In genomic region chr2:216108967-216109921, GRCh38 we compare ENCODE assay signal across 8 cellular contexts. TPM values are rescaled to one million over a fixed set of nuclear protein-coding genes. Genes with fewer than 3 reads are reported as not detected.
A peak's percentile ranks its signal among the peaks of the same experiment; 100 is the strongest.
DNase-seq lines count a peak whose midpoint lies in the region; ATAC-seq, FAIRE-seq and TF ChIP-seq lines count a peak whose summit lies in the region.

XRCC5 (plus strand) TSS chr2:216109348; CDS start chr2:216109437, 89 bp downstream.

- CTCF ChIA-PET in AG04450 (lab: Charles Lee): interaction anchor here (0.7 to 2.5 kb wide), 16 partner anchors 8 to 388 kb away, joined by 3 to 13 read pairs (median 4); no protein-coding TSS in a partner anchor
- CTCF ChIA-PET in WTC11 (lab: Charles Lee): interaction anchor here (0.7 to 3.0 kb wide), 8 partner anchors 26 to 159 kb away, joined by 3 to 22 read pairs (median 4); partner anchors contain the start of genes PECR and TMEM169

- no peaks in the 10 kb centered on the region for H3K9me3 ChIP-seq in AG04450 (ENCODE audit: control insufficient read depth, insufficient read depth, low read length)
- no peaks in the 10 kb centered on the region for H3K9me3 ChIP-seq in iPS-20b (ENCODE audit: insufficient read depth, low read depth, low read length)

- H3K27me3 Mint-ChIP-seq in WTC11 (ENCODE audit: low read depth): no peaks in the 10 kb centered on the region; the same call in 1 of the 2 replicates

- H3K4me1 Mint-ChIP-seq in WTC11: peaks cover 49% of the 10 kb centered on the region

- peak within 1 kb of the TSS; percentile 100 for H3K9ac ChIP-seq in iPS-20b (ENCODE audit: low read depth, low read length)

- H3K9me3 Mint-ChIP-seq in WTC11: no peaks in the 10 kb centered on the region

- no peak for FAIRE-seq in bronchial epithelial cell (lab: Jason Lieb, UNC)

- peaks cover 15% of the 10 kb centered on the region for H3K36me3 ChIP-seq in bronchial epithelial cell (ENCODE audit: control insufficient read depth, insufficient read depth, low read length)
- peaks cover 47% of the 10 kb centered on the region for H3K36me3 ChIP-seq in iPS-20b (ENCODE audit: insufficient read depth, low read depth, low read length)

- H3K36me3 Mint-ChIP-seq in WTC11: peaks cover 46% of the 10 kb centered on the region

- TF ChIP-seq CTCF in AG04450 (IDR thresholded peaks at IDR 0.05; ENCODE audit: low read depth, low read length): no peak
- no peak for TF ChIP-seq CTCF in WTC11 (IDR thresholded peaks at IDR 0.05)
- TF ChIP-seq CTCF in bronchial epithelial cell (IDR thresholded peaks at IDR 0.05; ENCODE audit: insufficient read depth, low read length, severe bottlenecking): no peak

- peak within 1 kb of the TSS; percentile 89 for H3K27ac ChIP-seq in AG04450 (ENCODE audit: low read depth, low read length)
- H3K27ac ChIP-seq in iPS-20b (ENCODE audit: low read length): peak within 1 kb of the TSS; percentile 78
- peak within 1 kb of the TSS; percentile 50 to 98 (median 93) for H3K27ac ChIP-seq in skin epidermis

- H3K27me3 ChIP-seq in AG04450 (ENCODE audit: control insufficient read depth, insufficient read depth, low read length) (no peaks in the 10 kb centered on the region), bronchial epithelial cell (ENCODE audit: control insufficient read depth, insufficient read depth, low read length) (no peaks in the 10 kb centered on the region), iPS-20b (ENCODE audit: insufficient read depth, low read length) (no peaks in the 10 kb centered on the region)

- peaks cover 11% of the 10 kb centered on the region; the same call in 1 of the 2 replicates for H3K4me1 ChIP-seq in iPS-20b (ENCODE audit: insufficient read depth, low read length)

- peak; percentile 96 for DNase-seq in AG04450 (ENCODE audit: low read depth, low spot score)
- peak; percentile 98 for DNase-seq in NCI-H345 (lab: John Stamatoyannopoulos, UW)
- peak; percentile 97 for DNase-seq in WTC11 (ENCODE audit: low spot score)
- DNase-seq in bronchial epithelial cell (ENCODE audit: low read depth): peak; percentile 94

- ATAC-seq in GM19023 (IDR thresholded peaks at IDR 0.05; ENCODE audit: unreplicated experiment) (peak; percentile 49), HG03196 (IDR thresholded peaks at IDR 0.05; ENCODE audit: unreplicated experiment) (peak; percentile 60), WTC11 (peak; percentile 71)

- POLR2A ChIA-PET in AG04450 (lab: Yijun Ruan, JAX) (interaction anchor here (1.2 kb wide), 1 partner anchor 28 kb away, joined by 6 read pairs; the partner anchor contains the start of genes PECR and TMEM169), WTC11 (lab: Charles Lee) (interaction anchor here (3.5 kb wide), 1 partner anchor 27 kb away, joined by 46 read pairs; the partner anchor contains the start of genes PECR and TMEM169)

- H3K4me3 ChIP-seq in AG04450 (ENCODE audit: low read depth, low read length) (peak within 1 kb of the TSS; percentile 97), bronchial epithelial cell (ENCODE audit: low read depth, low read length) (peak within 1 kb of the TSS; percentile 89), iPS-20b (ENCODE audit: low read length) (peak within 1 kb of the TSS; percentile 99), skin epidermis (peak within 1 kb of the TSS; percentile 46 to 99 (median 83))

- H3K27ac Mint-ChIP-seq in WTC11: peak within 1 kb of the TSS; percentile 99

- H3K4me3 Mint-ChIP-seq in WTC11: peak within 1 kb of the TSS; percentile 100

TF ChIP-seq in WTC11, 78 proteins besides CTCF, POLR2A, EP300 and RAD21 (continues in another document):
- no peak for TF ChIP-seq ATF1 (CRISPR knock-in tag; IDR thresholded peaks at IDR 0.05)
- TF ChIP-seq TEAD4 (CRISPR knock-in tag; IDR thresholded peaks at IDR 0.05): no peak
- TF ChIP-seq, protein P1, sequence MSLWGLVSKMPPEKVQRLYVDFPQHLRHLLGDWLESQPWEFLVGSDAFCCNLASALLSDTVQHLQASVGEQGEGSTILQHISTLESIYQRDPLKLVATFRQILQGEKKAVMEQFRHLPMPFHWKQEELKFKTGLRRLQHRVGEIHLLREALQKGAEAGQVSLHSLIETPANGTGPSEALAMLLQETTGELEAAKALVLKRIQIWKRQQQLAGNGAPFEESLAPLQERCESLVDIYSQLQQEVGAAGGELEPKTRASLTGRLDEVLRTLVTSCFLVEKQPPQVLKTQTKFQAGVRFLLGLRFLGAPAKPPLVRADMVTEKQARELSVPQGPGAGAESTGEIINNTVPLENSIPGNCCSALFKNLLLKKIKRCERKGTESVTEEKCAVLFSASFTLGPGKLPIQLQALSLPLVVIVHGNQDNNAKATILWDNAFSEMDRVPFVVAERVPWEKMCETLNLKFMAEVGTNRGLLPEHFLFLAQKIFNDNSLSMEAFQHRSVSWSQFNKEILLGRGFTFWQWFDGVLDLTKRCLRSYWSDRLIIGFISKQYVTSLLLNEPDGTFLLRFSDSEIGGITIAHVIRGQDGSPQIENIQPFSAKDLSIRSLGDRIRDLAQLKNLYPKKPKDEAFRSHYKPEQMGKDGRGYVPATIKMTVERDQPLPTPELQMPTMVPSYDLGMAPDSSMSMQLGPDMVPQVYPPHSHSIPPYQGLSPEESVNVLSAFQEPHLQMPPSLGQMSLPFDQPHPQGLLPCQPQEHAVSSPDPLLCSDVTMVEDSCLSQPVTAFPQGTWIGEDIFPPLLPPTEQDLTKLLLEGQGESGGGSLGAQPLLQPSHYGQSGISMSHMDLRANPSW (CRISPR knock-in tag; conservative IDR thresholded peaks at IDR 0.05; ENCODE audit: low read depth): no peak
- no peak for TF ChIP-seq SOX15 (CRISPR knock-in tag; IDR thresholded peaks at IDR 0.05)
- no peak for TF ChIP-seq ZBTB21 (CRISPR knock-in tag; IDR thresholded peaks at IDR 0.05; ENCODE audit: borderline replicate concordance)
- TF ChIP-seq, protein P2, sequence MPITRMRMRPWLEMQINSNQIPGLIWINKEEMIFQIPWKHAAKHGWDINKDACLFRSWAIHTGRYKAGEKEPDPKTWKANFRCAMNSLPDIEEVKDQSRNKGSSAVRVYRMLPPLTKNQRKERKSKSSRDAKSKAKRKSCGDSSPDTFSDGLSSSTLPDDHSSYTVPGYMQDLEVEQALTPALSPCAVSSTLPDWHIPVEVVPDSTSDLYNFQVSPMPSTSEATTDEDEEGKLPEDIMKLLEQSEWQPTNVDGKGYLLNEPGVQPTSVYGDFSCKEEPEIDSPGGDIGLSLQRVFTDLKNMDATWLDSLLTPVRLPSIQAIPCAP (CRISPR knock-in tag; IDR thresholded peaks at IDR 0.05): peak; percentile 78
- no peak for TF ChIP-seq ATF2 (CRISPR knock-in tag; IDR thresholded peaks at IDR 0.05; ENCODE audit: borderline replicate concordance, low read depth)
- TF ChIP-seq SP1 (CRISPR knock-in tag; conservative IDR thresholded peaks at IDR 0.05): peak; percentile 74
- TF ChIP-seq, protein P3, sequence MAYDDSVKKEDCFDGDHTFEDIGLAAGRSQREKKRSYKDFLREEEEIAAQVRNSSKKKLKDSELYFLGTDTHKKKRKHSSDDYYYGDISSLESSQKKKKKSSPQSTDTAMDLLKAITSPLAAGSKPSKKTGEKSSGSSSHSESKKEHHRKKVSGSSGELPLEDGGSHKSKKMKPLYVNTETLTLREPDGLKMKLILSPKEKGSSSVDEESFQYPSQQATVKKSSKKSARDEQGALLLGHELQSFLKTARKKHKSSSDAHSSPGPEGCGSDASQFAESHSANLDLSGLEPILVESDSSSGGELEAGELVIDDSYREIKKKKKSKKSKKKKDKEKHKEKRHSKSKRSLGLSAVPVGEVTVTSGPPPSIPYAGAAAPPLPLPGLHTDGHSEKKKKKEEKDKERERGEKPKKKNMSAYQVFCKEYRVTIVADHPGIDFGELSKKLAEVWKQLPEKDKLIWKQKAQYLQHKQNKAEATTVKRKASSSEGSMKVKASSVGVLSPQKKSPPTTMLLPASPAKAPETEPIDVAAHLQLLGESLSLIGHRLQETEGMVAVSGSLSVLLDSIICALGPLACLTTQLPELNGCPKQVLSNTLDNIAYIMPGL (CRISPR knock-in tag; IDR thresholded peaks at IDR 0.05): no peak
- no peak for TF ChIP-seq ZNF671 (CRISPR knock-in tag; IDR thresholded peaks at IDR 0.05)
- TF ChIP-seq, protein P4, sequence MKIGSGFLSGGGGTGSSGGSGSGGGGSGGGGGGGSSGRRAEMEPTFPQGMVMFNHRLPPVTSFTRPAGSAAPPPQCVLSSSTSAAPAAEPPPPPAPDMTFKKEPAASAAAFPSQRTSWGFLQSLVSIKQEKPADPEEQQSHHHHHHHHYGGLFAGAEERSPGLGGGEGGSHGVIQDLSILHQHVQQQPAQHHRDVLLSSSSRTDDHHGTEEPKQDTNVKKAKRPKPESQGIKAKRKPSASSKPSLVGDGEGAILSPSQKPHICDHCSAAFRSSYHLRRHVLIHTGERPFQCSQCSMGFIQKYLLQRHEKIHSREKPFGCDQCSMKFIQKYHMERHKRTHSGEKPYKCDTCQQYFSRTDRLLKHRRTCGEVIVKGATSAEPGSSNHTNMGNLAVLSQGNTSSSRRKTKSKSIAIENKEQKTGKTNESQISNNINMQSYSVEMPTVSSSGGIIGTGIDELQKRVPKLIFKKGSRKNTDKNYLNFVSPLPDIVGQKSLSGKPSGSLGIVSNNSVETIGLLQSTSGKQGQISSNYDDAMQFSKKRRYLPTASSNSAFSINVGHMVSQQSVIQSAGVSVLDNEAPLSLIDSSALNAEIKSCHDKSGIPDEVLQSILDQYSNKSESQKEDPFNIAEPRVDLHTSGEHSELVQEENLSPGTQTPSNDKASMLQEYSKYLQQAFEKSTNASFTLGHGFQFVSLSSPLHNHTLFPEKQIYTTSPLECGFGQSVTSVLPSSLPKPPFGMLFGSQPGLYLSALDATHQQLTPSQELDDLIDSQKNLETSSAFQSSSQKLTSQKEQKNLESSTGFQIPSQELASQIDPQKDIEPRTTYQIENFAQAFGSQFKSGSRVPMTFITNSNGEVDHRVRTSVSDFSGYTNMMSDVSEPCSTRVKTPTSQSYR (CRISPR knock-in tag; IDR thresholded peaks at IDR 0.05): peak; percentile 16; the same call in 1 of the 2 replicates

RNA-seq across cellular contexts. Expression of gene XRCC5, which starts in this region (rescaled TPM):
- polyA plus RNA-seq in AG04450 (2011; rRNA removed): 427 and 471 TPM in 2 replicates
- 378 and 632 TPM in 2 replicates for polyA minus RNA-seq in AG04450 (2011; rRNA and poly(A)+ RNA removed)
- total RNA-seq in WTC11 (2021) (459 to 522 TPM (median 466 TPM) in 3 replicates), bronchial epithelial cell (131 and 185 TPM in 2 replicates)

Comparison
In these comparisons a context has a peak if more than half of its experiments do, and no peak if none do; other contexts are left out.
1. Peak in every context shown above with its lines: DNase-seq, ATAC-seq, H3K4me3 ChIP-seq and H3K27ac ChIP-seq.